ENCODE assay signal across 8 cellular contexts in genomic region chr9:128881627-128881883, GRCh38. TPM values are rescaled to one million over a fixed set of nuclear protein-coding genes. Genes with fewer than 3 reads are reported as not detected.
DNase-seq lines count a peak whose midpoint lies in the region; ATAC-seq and TF ChIP-seq lines count a peak whose summit lies in the region.

No MANE protein-coding gene starts in this region.

- no peak for DNase-seq in HCT116 (ENCODE audit: low read depth, low spot score)
- DNase-seq in activated CD8-positive, alpha-beta T cell treated with anti-CD3 and anti-CD28 coated beads for 36 hours: no peak
- DNase-seq in right cardiac atrium: no peak
- no peak for DNase-seq in stimulated activated effector memory CD8-positive, alpha-beta T cell treated with anti-CD3 and anti-CD28 coated beads, Interleukin-12 subunit alpha, Interleukin-12 subunit beta, amount 100 ng/mL, for 72 hours (ENCODE audit: low spot score in 2 of 2)
- DNase-seq in NCI-H2196 treated with DMSO at 0.1 percent for 48 hours (lab: John Stamatoyannopoulos, UW; ENCODE audit: unreplicated experiment): no peak
- DNase-seq in activated CD4-positive, CD25-positive, alpha-beta regulatory T cell (lab: John Stamatoyannopoulos, UW): no peak
- no peak for DNase-seq in NCI-H1436 treated with DMSO at 0.1 percent for 48 hours (lab: John Stamatoyannopoulos, UW)

- no peaks in the 10 kb centered on the region for H3K27me3 ChIP-seq in HCT116 (ENCODE audit: insufficient read depth, low read length)
- H3K27me3 ChIP-seq in right cardiac atrium (ENCODE audit: control insufficient read depth, insufficient read depth): no peaks in the 10 kb centered on the region

- H3K4me1 ChIP-seq in HCT116 (ENCODE audit: control insufficient read depth in 1 of 2, insufficient read depth in 2 of 2, low read length in 2 of 2) (peaks cover 7 to 25% of the 10 kb centered on the region in 2 experiments; a peak in 2 of 4 replicates), right cardiac atrium (ENCODE audit: control insufficient read depth, insufficient read depth, low read length) (peaks cover 16% of the 10 kb centered on the region)

- peak overlapping the region; percentile 76 for H3K27ac ChIP-seq in HCT116 (ENCODE audit: low read depth, low read length)
- H3K27ac ChIP-seq in right cardiac atrium (ENCODE audit: low read length): peak overlapping the region; percentile 95

- no peak for TF ChIP-seq RAD21 in HCT116 (IDR thresholded peaks at IDR 0.05; ENCODE audit: low read depth)

- H3K9me2 ChIP-seq in HCT116 (ENCODE audit: insufficient read depth): no peaks in the 10 kb centered on the region

- ATAC-seq in HCT116 (peak; percentile 45), right cardiac atrium (peak; percentile 19 to 31), HG03095 (IDR thresholded peaks at IDR 0.05; ENCODE audit: unreplicated experiment) (no peak)
- peak; percentile 27 for ATAC-seq in activated CD8-positive, alpha-beta T cell treated with anti-CD3 and anti-CD28 coated beads for 36 hours
- ATAC-seq in stimulated activated effector memory CD8-positive, alpha-beta T cell treated with anti-CD3 and anti-CD28 coated beads, Interleukin-12 subunit alpha, Interleukin-12 subunit beta, amount 100 ng/mL, for 72 hours: no peak

- peak overlapping the region; percentile 4 for H2AFZ ChIP-seq in HCT116 (ENCODE audit: low read depth, low read length, poor library complexity, severe bottlenecking)

- TF ChIP-seq CTCF in HCT116 (IDR thresholded peaks at IDR 0.05 in 2 of 3, conservative IDR thresholded peaks at IDR 0.05 in 1 of 3; ENCODE audit: borderline replicate concordance in 1 of 3, insufficient read depth in 1 of 3, low read depth in 2 of 3, low read length in 2 of 3): no peak
- no peak for TF ChIP-seq CTCF in activated CD8-positive, alpha-beta T cell treated with anti-CD3 and anti-CD28 coated beads for 36 hours (IDR thresholded peaks at IDR 0.05)

- WGBS in right cardiac atrium: under 1% methylated on average over 20 of the region's 20 CpGs

- H3K4me3 Mint-ChIP-seq in activated CD8-positive, alpha-beta T cell treated with anti-CD3 and anti-CD28 coated beads for 36 hours: peak overlapping the region; percentile 87
- H3K4me3 Mint-ChIP-seq in stimulated activated effector memory CD8-positive, alpha-beta T cell treated with anti-CD3 and anti-CD28 coated beads, Interleukin-12 subunit alpha, Interleukin-12 subunit beta, amount 100 ng/mL, for 72 hours: peak overlapping the region; percentile 97

- H3K4me3 ChIP-seq in HCT116 (replicated peaks in 1 of 2; ENCODE audit: low read depth in 1 of 2, low read length in 2 of 2) (peak overlapping the region; percentile 55 to 100), right cardiac atrium (ENCODE audit: low read length) (peak overlapping the region; percentile 90)

- peaks cover 0 to 3% of the 10 kb centered on the region in 2 experiments; a peak in 1 of 4 replicates for H3K36me3 ChIP-seq in HCT116 (ENCODE audit: control insufficient read depth in 1 of 2, insufficient read depth in 2 of 2, low read length in 2 of 2)

- H3K79me2 ChIP-seq in HCT116 (ENCODE audit: insufficient read depth, low read length): peaks cover 35% of the 10 kb centered on the region

- peak overlapping the region; percentile 94 for H3K9ac ChIP-seq in HCT116 (ENCODE audit: low read length)

- H3K4me2 ChIP-seq in HCT116 (ENCODE audit: low read length): peak overlapping the region; percentile 99

- TSS peak; percentile 85 for BruUV-seq in HCT116 (replicated peaks; lab: Mats Ljungman, UMichigan)

- H3K9me3 ChIP-seq in HCT116 (ENCODE audit: control insufficient read depth in 1 of 2, insufficient read depth in 1 of 2, low read depth in 1 of 2, low read length in 2 of 2): no peaks in the 10 kb centered on the region
- no peaks in the 10 kb centered on the region for H3K9me3 ChIP-seq in right cardiac atrium (ENCODE audit: control insufficient read depth, low read length)

- intact Hi-C loops in HCT116 (cut with micrococcal nuclease): loop anchor here (5.0 kb wide), 2 partner anchors 149 to 244 kb away; no protein-coding TSS in a partner anchor
- intact Hi-C loops in activated CD8-positive, alpha-beta T cell treated with anti-CD3 and anti-CD28 coated beads for 36 hours (cut with micrococcal nuclease): loop anchor here (5.0 kb wide), 1 partner anchor 46 kb away; no protein-coding TSS in a partner anchor
- intact Hi-C loops in right cardiac atrium (cut with DNase I): loop anchor here in 3 of 4 donors (5.0 kb wide), 1 partner anchor 41 kb away; the partner anchor contains the start of gene PHYHD1 (in 3 of the 3)

- TF ChIP-seq POLR2A in HCT116 (IDR thresholded peaks at IDR 0.05; ENCODE audit: borderline replicate concordance, extremely low read depth, insufficient read depth, insufficient read length): no peak

- RAD21 ChIA-PET in HCT116 (lab: Charles Lee; ENCODE audit: low non-redundant PET in 1 of 2, low total read pairs in 2 of 2, uncharacterized antibody in 2 of 2, unreplicated experiment in 2 of 2): interaction anchor here in 1 of 2 experiments (0.6 kb wide), 1 partner anchor 13 kb away, joined by 3 read pairs; no protein-coding TSS in a partner anchor

- H3K4me1 Mint-ChIP-seq in activated CD8-positive, alpha-beta T cell treated with anti-CD3 and anti-CD28 coated beads for 36 hours (ENCODE audit: low read depth): peaks cover 43% of the 10 kb centered on the region
- peaks cover 51% of the 10 kb centered on the region for H3K4me1 Mint-ChIP-seq in stimulated activated effector memory CD8-positive, alpha-beta T cell treated with anti-CD3 and anti-CD28 coated beads, Interleukin-12 subunit alpha, Interleukin-12 subunit beta, amount 100 ng/mL, for 72 hours

- peak overlapping the region; percentile 90 for H3K27ac Mint-ChIP-seq in activated CD8-positive, alpha-beta T cell treated with anti-CD3 and anti-CD28 coated beads for 36 hours
- H3K27ac Mint-ChIP-seq in stimulated activated effector memory CD8-positive, alpha-beta T cell treated with anti-CD3 and anti-CD28 coated beads, Interleukin-12 subunit alpha, Interleukin-12 subunit beta, amount 100 ng/mL, for 72 hours: peak overlapping the region; percentile 95

- no peaks in the 10 kb centered on the region for H4K20me1 ChIP-seq in HCT116 (ENCODE audit: insufficient read depth)

- peaks cover 3% of the 10 kb centered on the region for H3K36me3 Mint-ChIP-seq in activated CD8-positive, alpha-beta T cell treated with anti-CD3 and anti-CD28 coated beads for 36 hours (ENCODE audit: low read depth)
- peaks cover 36% of the 10 kb centered on the region for H3K36me3 Mint-ChIP-seq in stimulated activated effector memory CD8-positive, alpha-beta T cell treated with anti-CD3 and anti-CD28 coated beads, Interleukin-12 subunit alpha, Interleukin-12 subunit beta, amount 100 ng/mL, for 72 hours

- CTCF ChIA-PET in HCT116 (lab: Charles Lee): interaction anchor here (1.6 kb wide), 1 partner anchor 246 kb away, joined by 3 read pairs; no protein-coding TSS in a partner anchor
- CTCF ChIA-PET in activated CD8-positive, alpha-beta T cell treated with anti-CD3 and anti-CD28 coated beads for 36 hours (lab: Charles Lee): interaction anchor here (0.7 to 9.8 kb wide), 6 partner anchors 16 to 63 kb away, joined by 3 to 87 read pairs (median 3); partner anchors contain the start of gene ENDOG

- no peaks in the 10 kb centered on the region for H3K27me3 Mint-ChIP-seq in activated CD8-positive, alpha-beta T cell treated with anti-CD3 and anti-CD28 coated beads for 36 hours

- no peaks in the 10 kb centered on the region for H3K9me3 Mint-ChIP-seq in activated CD8-positive, alpha-beta T cell treated with anti-CD3 and anti-CD28 coated beads for 36 hours
- H3K9me3 Mint-ChIP-seq in stimulated activated effector memory CD8-positive, alpha-beta T cell treated with anti-CD3 and anti-CD28 coated beads, Interleukin-12 subunit alpha, Interleukin-12 subunit beta, amount 100 ng/mL, for 72 hours: no peaks in the 10 kb centered on the region

- POLR2A ChIA-PET in HCT116 (lab: Charles Lee): no interaction called here
- POLR2A ChIA-PET in activated CD8-positive, alpha-beta T cell treated with anti-CD3 and anti-CD28 coated beads for 36 hours (lab: Charles Lee): interaction anchor here (0.6 to 2.4 kb wide), 11 partner anchors 14 to 312 kb away, joined by 3 to 15 read pairs (median 4); partner anchors contain the start of genes DOLK and NUP188

TF ChIP-seq in HCT116, 20 proteins besides CTCF, POLR2A, EP300 and RAD21:
- no peak for TF ChIP-seq CEBPB (IDR thresholded peaks at IDR 0.05; ENCODE audit: low read depth)
- TF ChIP-seq ELF1 (IDR thresholded peaks at IDR 0.05; ENCODE audit: borderline replicate concordance, low read depth): no peak
- no peak for TF ChIP-seq ZNF274 (IDR thresholded peaks at IDR 0.05; ENCODE audit: low read depth, low read length)
- TF ChIP-seq MAX (IDR thresholded peaks at IDR 0.05): no peak
- TF ChIP-seq TCF7L2 (IDR thresholded peaks at IDR 0.05; ENCODE audit: borderline replicate concordance, extremely low read depth, insufficient read depth, insufficient read length): no peak

RNA-seq across cellular contexts. Expression of gene KYAT1, which starts 0.2 kb away (rescaled TPM):
- 10.1 TPM for total RNA-seq in HCT116 (2021; ENCODE audit: unreplicated experiment)
- polyA plus RNA-seq in HCT116 (2012): 8.2 and 9.5 TPM in 2 replicates
- 10 to 100 TPM; 17.0 to 18.6 TPM for total RNA-seq in activated CD8-positive, alpha-beta T cell treated with anti-CD3 and anti-CD28 coated beads for 36 hours
- total RNA-seq in right cardiac atrium: 10 to 100 TPM; 10.1 to 18.0 (median 14.0) TPM
- 14.7 TPM for polyA plus RNA-seq in right cardiac atrium

RNA-seq across cellular contexts. Expression of gene LRRC8A, which starts 0.4 kb away (rescaled TPM):
- total RNA-seq in HCT116 (2021; ENCODE audit: unreplicated experiment) (22.0 TPM), right cardiac atrium (10 to 100 TPM; 22.5 to 49.8 (median 26.3) TPM)
- 18.5 and 23.4 TPM in 2 replicates for polyA plus RNA-seq in HCT116 (2012)
- 10 to 100 TPM; 15.1 to 16.2 TPM for total RNA-seq in activated CD8-positive, alpha-beta T cell treated with anti-CD3 and anti-CD28 coated beads for 36 hours
- 28.3 TPM for polyA plus RNA-seq in right cardiac atrium

RNA-seq across cellular contexts. Expression of gene PHYHD1, which starts 39.2 kb away (rescaled TPM):
- total RNA-seq in HCT116 (2021; ENCODE audit: unreplicated experiment) (0.32 TPM), right cardiac atrium (10 to 100 TPM; 30.4 to 64.4 (median 38.0) TPM)
- polyA plus RNA-seq in HCT116 (2012): 0.21 TPM in 1 of 2 replicates, not detected in the other
- 1 to 10 TPM in 1 of 2 experiments, under 1 TPM in 1; 0.61 to 1.5 TPM for total RNA-seq in activated CD8-positive, alpha-beta T cell treated with anti-CD3 and anti-CD28 coated beads for 36 hours
- 57.8 TPM for polyA plus RNA-seq in right cardiac atrium

RNA-seq across cellular contexts. Expression of gene SPOUT1, which starts 52.0 kb away (rescaled TPM):
- total RNA-seq in HCT116 (2021; ENCODE audit: unreplicated experiment) (70.4 TPM), right cardiac atrium (10 to 100 TPM; 13.4 to 22.1 (median 17.2) TPM)
- polyA plus RNA-seq in HCT116 (2012): 52.9 and 59.4 TPM in 2 replicates
- 10 to 100 TPM; 85.9 to 91.2 TPM for total RNA-seq in activated CD8-positive, alpha-beta T cell treated with anti-CD3 and anti-CD28 coated beads for 36 hours
- 11.9 TPM for polyA plus RNA-seq in right cardiac atrium

Comparison
In these comparisons a context has a peak if more than half of its experiments do, and no peak if none do; other contexts are left out.
1. ATAC-seq: peak in HCT116 (single experiment), activated CD8-positive, alpha-beta T cell treated with anti-CD3 and anti-CD28 coated beads for 36 hours (single experiment) and right cardiac atrium (2 of 2); none in stimulated activated effector memory CD8-positive, alpha-beta T cell treated with anti-CD3 and anti-CD28 coated beads, Interleukin-12 subunit alpha, Interleukin-12 subunit beta, amount 100 ng/mL, for 72 hours (single experiment) and HG03095 (single experiment).
2. RNA of gene PHYHD1, which starts 39.2 kb away (total RNA-seq): 30.4 to 64.4 TPM in right cardiac atrium; 0.61 to 1.5 TPM in activated CD8-positive, alpha-beta T cell treated with anti-CD3 and anti-CD28 coated beads for 36 hours and 0.32 TPM in HCT116 (single experiment); every median in the first group is over 10 times any median in the second.